Comparison of ENCODE assay signal across 9 cellular contexts in genomic region chr7:128939075-128939860, GRCh38. TPM values are rescaled to one million over a fixed set of nuclear protein-coding genes. Genes with fewer than 3 reads are reported as not detected.
DNase-seq lines count a peak whose midpoint lies in the region; ATAC-seq, FAIRE-seq and TF ChIP-seq lines count a peak whose summit lies in the region.
"Had no signal": no experiment of that assay in that cellular context is flagged by ENCODE, and none has a peak within 500 bp of the region (broad histone marks: within the 10 kb centered on the region; RNA-seq: fewer than 3 reads in every experiment).

No MANE protein-coding gene starts in this region.

- no peaks in the 10 kb centered on the region for H3K79me2 ChIP-seq in HepG2 (ENCODE audit: insufficient read depth, low read length)

- H3K27me3 Mint-ChIP-seq in activated CD4-positive, alpha-beta memory T cell treated with anti-CD3 and anti-CD28 coated beads for 36 hours, result peaks cover 6% of the 10 kb centered on the region

- no peaks in the 10 kb centered on the region for H3K9me3 Mint-ChIP-seq in activated CD4-positive, alpha-beta memory T cell treated with anti-CD3 and anti-CD28 coated beads for 36 hours

- H3K4me2 ChIP-seq in A549, result peak overlapping the region; percentile 93
- H3K4me2 ChIP-seq in HepG2 (ENCODE audit: low read depth, low read length), result peak overlapping the region; percentile 92

- H3K4me3 ChIP-seq in A549 (peak overlapping the region; percentile 80), HepG2 (replicated peaks in 1 of 3; ENCODE audit: insufficient read depth in 1 of 3, low read depth in 2 of 3, low read length in 3 of 3) (peak overlapping the region; percentile 20 to 75 (median 65); a peak in 4 of 6 replicates)

- no peak for TF ChIP-seq POLR2A in A549 (IDR thresholded peaks at IDR 0.05; ENCODE audit: low read length)
- no peak for TF ChIP-seq POLR2A in HepG2 (IDR thresholded peaks at IDR 0.05; ENCODE audit: insufficient read depth in 1 of 2, low read depth in 2 of 2, low read length in 2 of 2)

- intact Hi-C loops in activated CD4-positive, alpha-beta memory T cell treated with anti-CD3 and anti-CD28 coated beads for 36 hours (cut with micrococcal nuclease), result loop anchor here (2.0 to 10.0 kb wide), 2 partner anchors 70 to 116 kb away; partner anchors contain the start of gene TNPO3
- intact Hi-C loops in HepG2 (cut with micrococcal nuclease; ENCODE audit: unreplicated experiment), result no loop called here

- H3K27me3 ChIP-seq in HepG2 (ENCODE audit: control insufficient read depth in 1 of 2, insufficient read depth in 2 of 2, low read length in 2 of 2), result peaks cover 1 to 18% of the 10 kb centered on the region in 2 experiments; a peak in 4 of 5 replicates

- DNase-seq in A549 (ENCODE audit: low read depth in 1 of 2, low spot score in 1 of 2) (no peak), GM20000 (ENCODE audit: low spot score) (peak; percentile 80), HepG2 (ENCODE audit: low spot score) (no peak), NOMO-1 treated with dmso at 0.1 percent for 144 hours (lab: John Stamatoyannopoulos, UW; ENCODE audit: unreplicated experiment) (no peak)
- peak; percentile 52 for DNase-seq in activated CD4-positive, alpha-beta memory T cell treated with anti-CD3 and anti-CD28 coated beads for 36 hours
- DNase-seq in stimulated activated CD4-positive, alpha-beta T cell treated with anti-CD3 and anti-CD28 coated beads, Interleukin-2, amount 100 ng/mL, for 24 hours, result no peak
- DNase-seq: activated CD4-positive, alpha-beta T cell treated with anti-CD3 and anti-CD28 coated beads for 48 hours had no signal

- CTCF ChIA-PET in A549 (lab: Yijun Ruan, JAX), result interaction anchor here (0.7 to 0.9 kb wide), 2 partner anchors 10 to 224 kb away, joined by 3 read pairs; no protein-coding TSS in a partner anchor
- CTCF ChIA-PET in activated CD4-positive, alpha-beta memory T cell treated with anti-CD3 and anti-CD28 coated beads for 36 hours (lab: Charles Lee), result interaction anchor here (0.5 to 1.4 kb wide), 3 partner anchors 72 to 152 kb away, joined by 3 to 4 read pairs (median 3); no protein-coding TSS in a partner anchor
- CTCF ChIA-PET in HepG2 (lab: Yijun Ruan, JAX; ENCODE audit: low intra/inter-chr PET ratio, low total read pairs), result no interaction called here

- H3K4me1 ChIP-seq in A549, result peaks cover 12% of the 10 kb centered on the region
- H3K4me1 ChIP-seq in HepG2 (ENCODE audit: insufficient read depth, low read length), result peaks cover 64% of the 10 kb centered on the region

- TF ChIP-seq RAD21 in A549 (conservative IDR thresholded peaks at IDR 0.05 in 1 of 2, IDR thresholded peaks at IDR 0.05 in 1 of 2), result no peak
- TF ChIP-seq RAD21 in HepG2 (CRISPR knock-in tag; IDR thresholded peaks at IDR 0.05), result no peak

- H3K4me1 Mint-ChIP-seq in activated CD4-positive, alpha-beta memory T cell treated with anti-CD3 and anti-CD28 coated beads for 36 hours (ENCODE audit: low read depth), result peaks cover 39% of the 10 kb centered on the region

- no peaks in the 10 kb centered on the region for H4K20me1 ChIP-seq in HepG2 (ENCODE audit: insufficient read depth, low read length)

- BruUV-seq in HepG2 (replicated peaks; lab: Mats Ljungman, UMichigan), result no TSS peak

- TF ChIP-seq CTCF in A549 (IDR thresholded peaks at IDR 0.05), result no peak
- no peak for TF ChIP-seq CTCF in GM20000 (IDR thresholded peaks at IDR 0.05; ENCODE audit: extremely low read depth, missing control alignments)
- TF ChIP-seq CTCF in HepG2 (CRISPR knock-in tag; IDR thresholded peaks at IDR 0.05), result no peak

- no peak for FAIRE-seq in A549 (lab: Jason Lieb, UNC)
- FAIRE-seq in HepG2 (lab: Jason Lieb, UNC), result no peak

- H3K36me3 ChIP-seq in HepG2 (replicated peaks in 1 of 2; ENCODE audit: control insufficient read depth in 1 of 2, insufficient read depth in 2 of 2, low read length in 2 of 2), result no peaks in the 10 kb centered on the region

- no peak overlapping the region for H3K9ac ChIP-seq in HepG2 (ENCODE audit: insufficient read depth, low read depth, low read length)

- ATAC-seq in A549 (peak in 1 of 2 experiments; percentile 7; a peak in 3 of 6 replicates), HepG2 (peak; percentile 55), GM19351 (IDR thresholded peaks at IDR 0.05; ENCODE audit: unreplicated experiment) (no peak), HG03342 (IDR thresholded peaks at IDR 0.05; ENCODE audit: unreplicated experiment) (no peak)

- H2AFZ ChIP-seq in HepG2 (ENCODE audit: low read length), result no peak overlapping the region

- POLR2A ChIA-PET in A549 (lab: Yijun Ruan, JAX), result no interaction called here
- POLR2A ChIA-PET in activated CD4-positive, alpha-beta memory T cell treated with anti-CD3 and anti-CD28 coated beads for 36 hours (lab: Charles Lee), result interaction anchor here (0.9 to 2.2 kb wide), 5 partner anchors 9 to 115 kb away, joined by 3 to 7 read pairs (median 5); partner anchors contain the start of gene TNPO3
- POLR2A ChIA-PET in HepG2 (lab: Yijun Ruan, JAX), result no interaction called here

- H3K27ac Mint-ChIP-seq in activated CD4-positive, alpha-beta memory T cell treated with anti-CD3 and anti-CD28 coated beads for 36 hours, result peak overlapping the region; percentile 23

- no peak for TF ChIP-seq EP300 in A549 (IDR thresholded peaks at IDR 0.05)
- TF ChIP-seq EP300 in HepG2 (IDR thresholded peaks at IDR 0.05; ENCODE audit: low read depth in 2 of 2, low read length in 2 of 2), result no peak
- no peak for TF ChIP-seq EP300 in HepG2 (CRISPR knock-in tag; IDR thresholded peaks at IDR 0.05; ENCODE audit: borderline replicate concordance)

- H3K27ac ChIP-seq in A549 (peak overlapping the region in 1 of 2 experiments; percentile 88; a peak in 4 of 6 replicates), HepG2 (ENCODE audit: extremely low read length, insufficient read depth, low read length) (no peak overlapping the region)

- H3K36me3 Mint-ChIP-seq in activated CD4-positive, alpha-beta memory T cell treated with anti-CD3 and anti-CD28 coated beads for 36 hours, result no peaks in the 10 kb centered on the region

- WGBS in A549 (ENCODE audit: missing lambda C conversion rate), result 94% methylated on average over 6 of the region's 7 CpGs
- WGBS in HepG2 (ENCODE audit: low lambda C conversion rate), result 0% methylated on average over 2 of the region's 7 CpGs

- no peaks in the 10 kb centered on the region for H3K9me3 ChIP-seq in A549
- no peaks in the 10 kb centered on the region for H3K9me3 ChIP-seq in HepG2 (ENCODE audit: low read length)

- H3K4me3 Mint-ChIP-seq in activated CD4-positive, alpha-beta memory T cell treated with anti-CD3 and anti-CD28 coated beads for 36 hours, result peak overlapping the region; percentile 83

- in situ Hi-C loops in HepG2 (cut with HindIII; ENCODE audit: extremely low pct_ligation_motif_present, low pct_unique_long_range_greater_than_20kb), result no loop called here

RNA-seq across cellular contexts. Expression of gene IRF5, which starts 1.5 kb away (rescaled TPM):
- 5.5 and 6.5 TPM in 2 replicates for polyA plus RNA-seq in A549 (2011; rRNA removed)
- 8.4 and 11.0 TPM in 2 replicates for polyA plus RNA-seq in A549 (2012; cell fraction: cytosol; rRNA removed)
- polyA plus RNA-seq in A549 (2012; cell fraction: nucleus; rRNA removed), result 24.9 and 30.2 TPM in 2 replicates
- 6.1 to 9.7 TPM (median 8.7 TPM) in 3 replicates for polyA plus RNA-seq in A549 (2017; fragmentation: RNase III; extraction: RNeasy Plus Mini Kit Qiagen cat#74134 plus additional on column Dnase treatment)
- 9.4 and 14.7 TPM in 2 replicates for polyA minus RNA-seq in A549 (2011; rRNA and poly(A)+ RNA removed)
- total RNA-seq in activated CD4-positive, alpha-beta memory T cell treated with anti-CD3 and anti-CD28 coated beads for 36 hours, result 10 to 100 TPM; 21.7 to 22.9 TPM
- 2.0 and 2.9 TPM in 2 replicates for total RNA-seq in HepG2 (2016; rRNA removed; fragmentation: Illumina TruSeq; extraction: Trizol)
- total RNA-seq in HepG2 (2016; cell fraction: cytosol; rRNA removed; fragmentation: Illumina TruSeq; extraction: Trizol; ENCODE audit: low read depth), result 1.1 and 1.9 TPM in 2 replicates
- total RNA-seq in HepG2 (2016; cell fraction: insoluble cytoplasmic fraction; rRNA removed; fragmentation: Illumina TruSeq; extraction: Trizol), result 1.9 and 3.1 TPM in 2 replicates
- 2.0 and 3.2 TPM in 2 replicates for total RNA-seq in HepG2 (2016; cell fraction: membrane; rRNA removed; fragmentation: Illumina TruSeq; extraction: Trizol)
- total RNA-seq in HepG2 (2016; cell fraction: nucleus; rRNA removed; fragmentation: Illumina TruSeq; extraction: Trizol), result 2.9 and 3.4 TPM in 2 replicates
- polyA plus RNA-seq in HepG2 (2011; rRNA removed), result 2.0 and 2.4 TPM in 2 replicates
- 1.2 and 1.5 TPM in 2 replicates for polyA plus RNA-seq in HepG2 (2011; cell fraction: cytosol; rRNA removed)
- polyA plus RNA-seq in HepG2 (2011; cell fraction: nucleus; rRNA removed), result 9.9 and 12.9 TPM in 2 replicates
- 0.66 and 0.88 TPM in 2 replicates for polyA plus RNA-seq in HepG2 (2012)
- 1.1 TPM in 2 replicates for polyA plus RNA-seq in HepG2 (2016; cell fraction: cytosol; fragmentation: Illumina TruSeq; extraction: Trizol; ENCODE audit: low read depth)
- 2.0 and 3.3 TPM in 2 replicates for polyA plus RNA-seq in HepG2 (2016; cell fraction: insoluble cytoplasmic fraction; fragmentation: Illumina TruSeq; extraction: Trizol; ENCODE audit: low read depth)
- 1.5 and 2.4 TPM in 2 replicates for polyA plus RNA-seq in HepG2 (2016; cell fraction: membrane; fragmentation: Illumina TruSeq; extraction: Trizol; ENCODE audit: low read depth)
- polyA plus RNA-seq in HepG2 (2016; cell fraction: nucleus; fragmentation: Illumina TruSeq; extraction: Trizol; ENCODE audit: insufficient read depth, low read depth), result 9.3 and 11.8 TPM in 2 replicates
- 0.61 and 1.8 TPM in 2 replicates for polyA minus RNA-seq in HepG2 (2011; rRNA and poly(A)+ RNA removed; ENCODE audit: low replicate concordance)
- polyA minus RNA-seq in HepG2 (2011; cell fraction: cytosol; rRNA and poly(A)+ RNA removed), result 0.79 and 1.8 TPM in 2 replicates
- 0.52 and 1.1 TPM in 2 replicates for polyA minus RNA-seq in HepG2 (2011; cell fraction: nucleus; rRNA and poly(A)+ RNA removed)

RNA-seq across cellular contexts. Expression of gene KCP, which starts 28.8 kb away (rescaled TPM):
- 0.05 TPM in 1 of 2 replicates, not detected in the other for polyA plus RNA-seq in A549 (2011; rRNA removed)
- 0.03 and 0.06 TPM in 2 replicates for polyA plus RNA-seq in A549 (2012; cell fraction: cytosol; rRNA removed)
- polyA plus RNA-seq in A549 (2012; cell fraction: nucleus; rRNA removed), result 0.15 and 0.31 TPM in 2 replicates
- polyA plus RNA-seq in A549 (2017; fragmentation: RNase III; extraction: RNeasy Plus Mini Kit Qiagen cat#74134 plus additional on column Dnase treatment), result 0.07 to 0.18 TPM (median 0.14 TPM) in 3 replicates
- not detected in 2 replicates for polyA minus RNA-seq in A549 (2011; rRNA and poly(A)+ RNA removed)
- total RNA-seq in activated CD4-positive, alpha-beta memory T cell treated with anti-CD3 and anti-CD28 coated beads for 36 hours, result under 1 TPM; 0.05 to 0.12 TPM
- 0.22 and 1.0 TPM in 2 replicates for total RNA-seq in HepG2 (2016; rRNA removed; fragmentation: Illumina TruSeq; extraction: Trizol)
- total RNA-seq in HepG2 (2016; cell fraction: cytosol; rRNA removed; fragmentation: Illumina TruSeq; extraction: Trizol; ENCODE audit: low read depth), result 0.26 and 0.51 TPM in 2 replicates
- total RNA-seq in HepG2 (2016; cell fraction: insoluble cytoplasmic fraction; rRNA removed; fragmentation: Illumina TruSeq; extraction: Trizol), result 0.37 and 1.2 TPM in 2 replicates
- total RNA-seq in HepG2 (2016; cell fraction: membrane; rRNA removed; fragmentation: Illumina TruSeq; extraction: Trizol), result 0.28 and 0.48 TPM in 2 replicates
- total RNA-seq in HepG2 (2016; cell fraction: nucleus; rRNA removed; fragmentation: Illumina TruSeq; extraction: Trizol), result 1.3 and 2.0 TPM in 2 replicates
- 0.37 and 0.46 TPM in 2 replicates for polyA plus RNA-seq in HepG2 (2011; rRNA removed)
- polyA plus RNA-seq in HepG2 (2011; cell fraction: cytosol; rRNA removed), result 0.12 and 0.31 TPM in 2 replicates
- 6.6 and 8.0 TPM in 2 replicates for polyA plus RNA-seq in HepG2 (2011; cell fraction: nucleus; rRNA removed)
- polyA plus RNA-seq in HepG2 (2012), result 0.28 TPM in 2 replicates
- 0.09 and 0.12 TPM in 2 replicates for polyA plus RNA-seq in HepG2 (2016; cell fraction: cytosol; fragmentation: Illumina TruSeq; extraction: Trizol; ENCODE audit: low read depth)
- polyA plus RNA-seq in HepG2 (2016; cell fraction: insoluble cytoplasmic fraction; fragmentation: Illumina TruSeq; extraction: Trizol; ENCODE audit: low read depth), result 0.17 and 0.24 TPM in 2 replicates
- 0.20 and 0.23 TPM in 2 replicates for polyA plus RNA-seq in HepG2 (2016; cell fraction: membrane; fragmentation: Illumina TruSeq; extraction: Trizol; ENCODE audit: low read depth)
- polyA plus RNA-seq in HepG2 (2016; cell fraction: nucleus; fragmentation: Illumina TruSeq; extraction: Trizol; ENCODE audit: insufficient read depth, low read depth), result 2.1 and 3.1 TPM in 2 replicates
- 0.07 and 0.58 TPM in 2 replicates for polyA minus RNA-seq in HepG2 (2011; rRNA and poly(A)+ RNA removed; ENCODE audit: low replicate concordance)
- polyA minus RNA-seq in HepG2 (2011; cell fraction: cytosol; rRNA and poly(A)+ RNA removed), result not detected in 2 replicates
- polyA minus RNA-seq in HepG2 (2011; cell fraction: nucleus; rRNA and poly(A)+ RNA removed), result 1.1 and 1.4 TPM in 2 replicates

Comparison
In these comparisons a context has a peak if more than half of its experiments do, and no peak if none do; other contexts are left out.
1. DNase-seq: peak in GM20000 (single experiment) and activated CD4-positive, alpha-beta memory T cell treated with anti-CD3 and anti-CD28 coated beads for 36 hours (single experiment); none in A549 (0 of 2), HepG2 (single experiment), NOMO-1 treated with dmso at 0.1 percent for 144 hours (single experiment) and stimulated activated CD4-positive, alpha-beta T cell treated with anti-CD3 and anti-CD28 coated beads, Interleukin-2, amount 100 ng/mL, for 24 hours (0 of 2).